ENCODE assay signal across 31 cellular contexts in genomic region chr17:42697108-42697811, GRCh38.
"Had no signal": no experiment of that assay in that cellular context is flagged by ENCODE, and none has a peak within 500 bp of the region (broad histone marks: within the 10 kb centered on the region; RNA-seq: fewer than 3 reads in every experiment).

No MANE protein-coding gene starts in this region.

- H3K4me3 ChIP-seq: breast epithelium, esophagus muscularis mucosa, left ventricle myocardium inferior, right atrium auricular region, smooth muscle cell, vagina had no signal

- H3K27ac ChIP-seq: breast epithelium, foreskin keratinocyte, left ventricle myocardium inferior, parathyroid adenoma, right atrium auricular region, vagina had no signal

- H3K9me3 ChIP-seq: breast epithelium, esophagus muscularis mucosa, left ventricle myocardium inferior, right atrium auricular region, vagina had no signal

- H3K79me2 ChIP-seq: parathyroid adenoma had no signal

- H3K4me3 Mint-ChIP-seq: activated naive CD4-positive, alpha-beta T cell treated with anti-CD3 and anti-CD28 coated beads, Interleukin-2, amount 50 U/mL, for 24 hours; activated naive CD8-positive, alpha-beta T cell treated with anti-CD3 and anti-CD28 coated beads, Interleukin-2, amount 50 U/mL, for 24 hours; central memory CD8-positive, alpha-beta T cell; neural crest cell; stimulated activated memory B cell treated with anti-CD40 and anti-IgM and Interleukin-4, amounts not matched to agents 10 μg/mL and 1 μg/mL and 100 μg/mL, for 72 hours; stimulated activated naive CD8-positive, alpha-beta T cell treated with anti-CD3 and anti-CD28 coated beads, Interleukin-15, amount 100 ng/mL, for 72 hours; T-cell; T-helper 2 cell treated with Interferon-gamma antibody and Interleukin-4, amounts not matched to agents 5 μg/mL and 100 μg/mL, for 36 hours; type B pancreatic cell had no signal

- H3K4me1 Mint-ChIP-seq: activated naive CD4-positive, alpha-beta T cell treated with anti-CD3 and anti-CD28 coated beads, Interleukin-2, amount 50 U/mL, for 24 hours; activated naive CD8-positive, alpha-beta T cell treated with anti-CD3 and anti-CD28 coated beads, Interleukin-2, amount 50 U/mL, for 24 hours; central memory CD8-positive, alpha-beta T cell; neural crest cell; stimulated activated naive CD8-positive, alpha-beta T cell treated with anti-CD3 and anti-CD28 coated beads, Interleukin-15, amount 100 ng/mL, for 72 hours; T-cell had no signal

- H3K36me3 ChIP-seq: breast epithelium had no signal

- H3K4me1 ChIP-seq: breast epithelium, foreskin keratinocyte, parathyroid adenoma had no signal

- DNase-seq: activated CD4-positive, alpha-beta T cell treated with anti-CD3 and anti-CD28 coated beads for 48 hours; activated CD4-positive, alpha-beta T cell treated with anti-CD3 and anti-CD28 coated beads, Interleukin-2, amount 50 U/mL, for 48 hours; activated CD8-positive, alpha-beta memory T cell treated with anti-CD3 and anti-CD28 coated beads, Interleukin-2, amount 50 U/mL, for 4 hours; activated naive CD8-positive, alpha-beta T cell treated with anti-CD3 and anti-CD28 coated beads, Interleukin-2, amount 50 U/mL, for 24 hours; activated T-cell treated with anti-CD3 and anti-CD28 coated beads, Interleukin-2, amount 50 U/mL, for 1 hour; amygdala; dermis blood vessel endothelial cell; effector CD4-positive, alpha-beta T cell; foreskin keratinocyte; left ventricle myocardium inferior; occipital lobe; stimulated activated CD4-positive, alpha-beta T cell treated with anti-CD3 and anti-CD28 coated beads, Interleukin-1b, Interleukin-23, amount 100 ng/mL, for 48 hours; stimulated activated CD4-positive, alpha-beta T cell treated with anti-CD3 and anti-CD28 coated beads, Interleukin-4, amount 100 ng/mL, for 4 hours; stimulated activated CD8-positive, alpha-beta memory T cell treated with anti-CD3 and anti-CD28 coated beads, Interleukin-4, amount 100 ng/mL, for 48 hours; stimulated activated naive CD8-positive, alpha-beta T cell treated with anti-CD3 and anti-CD28 coated beads, Interleukin-15, amount 100 ng/mL, for 72 hours; substantia nigra; T-cell had no signal

- H3K27me3 ChIP-seq: breast epithelium, esophagus muscularis mucosa, foreskin keratinocyte, right atrium auricular region, vagina had no signal

- H3K9me3 Mint-ChIP-seq: activated naive CD4-positive, alpha-beta T cell treated with anti-CD3 and anti-CD28 coated beads, Interleukin-2, amount 50 U/mL, for 24 hours; activated naive CD8-positive, alpha-beta T cell treated with anti-CD3 and anti-CD28 coated beads, Interleukin-2, amount 50 U/mL, for 24 hours; activated T-helper 2 cell treated with anti-CD3 and anti-CD28 coated beads, Interferon-gamma antibody, Interleukin-2, Interleukin-4, amounts not matched to agents 10 μg/mL and 5 μg/mL and 100 μg/mL, durations not matched to agents 14 hours and 24 hours and 36 hours; central memory CD8-positive, alpha-beta T cell; neural crest cell; stimulated activated memory B cell treated with anti-CD40 and anti-IgM and Interleukin-4, amounts not matched to agents 10 μg/mL and 1 μg/mL and 100 μg/mL, for 72 hours; stimulated activated naive CD8-positive, alpha-beta T cell treated with anti-CD3 and anti-CD28 coated beads, Interleukin-15, amount 100 ng/mL, for 72 hours; T-cell; T-helper 2 cell treated with Interferon-gamma antibody and Interleukin-4, amounts not matched to agents 5 μg/mL and 100 μg/mL, for 36 hours; type B pancreatic cell had no signal

- H2AFZ ChIP-seq: parathyroid adenoma had no signal

- ATAC-seq: activated naive CD8-positive, alpha-beta T cell treated with anti-CD3 and anti-CD28 coated beads, Interleukin-2, amount 50 U/mL, for 24 hours; foreskin keratinocyte; stimulated activated memory B cell treated with anti-CD40 and anti-IgM and Interleukin-4, amounts not matched to agents 10 μg/mL and 1 μg/mL and 100 μg/mL, for 72 hours; stimulated activated naive CD8-positive, alpha-beta T cell treated with anti-CD3 and anti-CD28 coated beads, Interleukin-15, amount 100 ng/mL, for 72 hours; T-cell had no signal

- H3K27ac Mint-ChIP-seq: activated naive CD4-positive, alpha-beta T cell treated with anti-CD3 and anti-CD28 coated beads, Interleukin-2, amount 50 U/mL, for 24 hours; activated naive CD8-positive, alpha-beta T cell treated with anti-CD3 and anti-CD28 coated beads, Interleukin-2, amount 50 U/mL, for 24 hours; activated T-helper 2 cell treated with anti-CD3 and anti-CD28 coated beads, Interferon-gamma antibody, Interleukin-2, Interleukin-4, amounts not matched to agents 10 μg/mL and 5 μg/mL and 100 μg/mL, durations not matched to agents 14 hours and 24 hours and 36 hours; stimulated activated memory B cell treated with anti-CD40 and anti-IgM and Interleukin-4, amounts not matched to agents 10 μg/mL and 1 μg/mL and 100 μg/mL, for 72 hours; stimulated activated naive CD8-positive, alpha-beta T cell treated with anti-CD3 and anti-CD28 coated beads, Interleukin-15, amount 100 ng/mL, for 72 hours; T-cell; T-helper 2 cell treated with Interferon-gamma antibody and Interleukin-4, amounts not matched to agents 5 μg/mL and 100 μg/mL, for 36 hours; type B pancreatic cell had no signal

- H3K9ac ChIP-seq: parathyroid adenoma had no signal

- FAIRE-seq: islet of Langerhans had no signal

- H3K4me2 ChIP-seq: smooth muscle cell had no signal

- H3K27me3 Mint-ChIP-seq: activated naive CD4-positive, alpha-beta T cell treated with anti-CD3 and anti-CD28 coated beads, Interleukin-2, amount 50 U/mL, for 24 hours; activated naive CD8-positive, alpha-beta T cell treated with anti-CD3 and anti-CD28 coated beads, Interleukin-2, amount 50 U/mL, for 24 hours; central memory CD8-positive, alpha-beta T cell; stimulated activated memory B cell treated with anti-CD40 and anti-IgM and Interleukin-4, amounts not matched to agents 10 μg/mL and 1 μg/mL and 100 μg/mL, for 72 hours; stimulated activated naive CD8-positive, alpha-beta T cell treated with anti-CD3 and anti-CD28 coated beads, Interleukin-15, amount 100 ng/mL, for 72 hours; T-cell; type B pancreatic cell had no signal
